In the genomic region with DNA sequence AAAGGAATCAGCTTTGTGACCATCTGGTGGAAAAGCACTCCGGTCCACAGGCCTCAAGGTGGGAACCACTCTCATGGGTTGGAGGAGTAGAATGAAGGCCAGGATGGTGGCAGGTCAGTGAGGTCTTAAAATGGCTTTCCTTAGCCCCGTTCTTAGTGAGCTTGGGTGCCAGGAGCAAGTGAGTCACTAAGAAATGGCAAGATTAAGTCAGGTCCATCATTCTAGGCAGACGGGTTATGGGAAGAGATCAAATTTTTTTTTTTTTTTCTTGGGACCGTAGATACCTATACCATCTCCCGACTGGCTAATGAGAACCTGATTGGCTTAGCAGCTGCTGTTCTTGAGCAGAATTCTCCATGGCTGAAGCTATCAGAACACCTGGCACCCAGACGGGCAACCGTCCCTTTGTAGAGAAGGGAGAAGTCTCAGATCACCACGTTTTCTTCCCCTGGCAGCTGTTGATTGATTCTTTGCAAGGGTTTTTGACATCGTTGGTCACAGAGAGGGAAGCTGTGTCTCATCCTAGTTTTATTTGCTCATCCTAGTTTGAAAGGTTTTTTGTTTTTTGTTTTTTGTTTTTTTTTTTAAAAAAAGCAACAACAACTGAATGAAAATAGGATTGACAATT, we compare ENCODE assay signal across 8 cellular contexts.
DNase-seq lines count a peak whose midpoint lies in the region; TF ChIP-seq lines count a peak whose summit lies in the region.
"Had no signal": no experiment of that assay in that cellular context is flagged by ENCODE, and none has a peak within 500 bp of the region (broad histone marks: within the 10 kb centered on the region; RNA-seq: fewer than 3 reads in every experiment).

No MANE protein-coding gene starts in this region.

- intact Hi-C loops in esophagus muscularis mucosa (cut with DNase I), result loop anchor here (5.0 kb wide), 2 partner anchors 62 to 197 kb away; no protein-coding TSS in a partner anchor
- intact Hi-C loops in spleen (cut with DNase I; ENCODE audit: low total_unique reads), result no loop called here

- no peaks in the 10 kb centered on the region for H4K20me1 ChIP-seq in smooth muscle cell (ENCODE audit: low read depth)

- TF ChIP-seq CTCF in esophagus muscularis mucosa (IDR thresholded peaks at IDR 0.05), result no peak
- TF ChIP-seq CTCF in smooth muscle cell (IDR thresholded peaks at IDR 0.05; ENCODE audit: borderline replicate concordance, insufficient read depth, poor library complexity, severe bottlenecking), result no peak
- TF ChIP-seq CTCF in spleen (IDR thresholded peaks at IDR 0.05 in 8 of 11, conservative IDR thresholded peaks at IDR 0.05 in 3 of 11), result no peak

- WGBS in esophagus muscularis mucosa, result 81% methylated on average over 9 of the region's 9 CpGs
- 71% methylated on average over 9 of the region's 9 CpGs for WGBS in smooth muscle cell (ENCODE audit: low lambda C conversion rate)
- WGBS in spleen, 5 donors, result 67 to 81% (median 71%) methylated on average over 9 of the region's 9 CpGs

- H3K27me3 ChIP-seq in esophagus muscularis mucosa (no peaks in the 10 kb centered on the region), smooth muscle cell (ENCODE audit: low read depth) (no peaks in the 10 kb centered on the region), spleen (replicated peaks in 1 of 7) (no peaks in the 10 kb centered on the region)

- H3K4me1 ChIP-seq in esophagus muscularis mucosa, result peaks cover 43 to 72% (median 51%) of the 10 kb centered on the region in 4 donors
- peaks cover 54% of the 10 kb centered on the region for H3K4me1 ChIP-seq in smooth muscle cell (ENCODE audit: low read depth)
- H3K4me1 ChIP-seq in spleen, result peaks cover 0 to 28% (median 9%) of the 10 kb centered on the region in 6 donors

- H2AFZ ChIP-seq in smooth muscle cell (ENCODE audit: low read depth), result no peak overlapping the region

- TF ChIP-seq POLR2A in esophagus muscularis mucosa (IDR thresholded peaks at IDR 0.05; ENCODE audit: low read depth) (no peak), spleen (IDR thresholded peaks at IDR 0.05) (no peak)

- H3K9ac ChIP-seq in smooth muscle cell (ENCODE audit: low read depth), result peak overlapping the region; percentile 86

- peak; percentile 65 for DNase-seq in LHCN-M2 (ENCODE audit: low read depth)
- peak; percentile 45 for DNase-seq in NCI-H82 treated with DMSO at 0.1 percent for 48 hours (lab: John Stamatoyannopoulos, UW; ENCODE audit: unreplicated experiment)
- DNase-seq in esophagus muscularis mucosa (ENCODE audit: extremely low spot score), result no peak
- DNase-seq in smooth muscle cell (lab: John Stamatoyannopoulos, UW; ENCODE audit: unreplicated experiment), result no peak
- no peak for DNase-seq in spleen
- no peak for DNase-seq in LoVo (ENCODE audit: low spot score)
- no peak for DNase-seq in NCI-H187 treated with DMSO at 0.1 percent for 48 hours (lab: John Stamatoyannopoulos, UW)
- DNase-seq: activated CD8-positive, alpha-beta memory T cell treated with anti-CD3 and anti-CD28 coated beads, Interleukin-2, amount 10 ng/mL, durations not matched to agents 7 days and 5 days had no signal

- H3K4me3 ChIP-seq in esophagus muscularis mucosa, result no peak overlapping the region
- H3K4me3 ChIP-seq in smooth muscle cell, result no peak overlapping the region
- no peak overlapping the region for H3K4me3 ChIP-seq in spleen

- TF ChIP-seq EP300 in esophagus muscularis mucosa (IDR thresholded peaks at IDR 0.05), result no peak

- H3K27ac ChIP-seq in esophagus muscularis mucosa (replicated peaks in 1 of 4) (peak overlapping the region; percentile 15 to 65 (median 54)), smooth muscle cell (ENCODE audit: low read depth) (peak overlapping the region; percentile 97), spleen (peak overlapping the region in 1 of 8 donors; percentile 43)

- peak overlapping the region; percentile 60 for H3K4me2 ChIP-seq in smooth muscle cell

- H3F3A ChIP-seq in smooth muscle cell (ENCODE audit: low read depth), result peaks cover 50% of the 10 kb centered on the region

- peaks cover 0 to 16% (median 0%) of the 10 kb centered on the region in 4 donors for H3K36me3 ChIP-seq in esophagus muscularis mucosa
- no peaks in the 10 kb centered on the region for H3K36me3 ChIP-seq in smooth muscle cell (ENCODE audit: low read depth)
- H3K36me3 ChIP-seq in spleen, result peaks cover 0 to 50% (median 11%) of the 10 kb centered on the region in 6 donors

- H3K79me2 ChIP-seq in smooth muscle cell (ENCODE audit: low read depth), result peaks cover 13% of the 10 kb centered on the region

- no peaks in the 10 kb centered on the region for H3K9me3 ChIP-seq in esophagus muscularis mucosa
- no peaks in the 10 kb centered on the region for H3K9me3 ChIP-seq in smooth muscle cell (replicated peaks; ENCODE audit: low read depth)
- H3K9me3 ChIP-seq in spleen, result no peaks in the 10 kb centered on the region

Comparison
In these comparisons a context has a peak if more than half of its experiments do, and no peak if none do; other contexts are left out.
1. DNase-seq: peak in LHCN-M2 (single experiment) and NCI-H82 treated with DMSO at 0.1 percent for 48 hours (single experiment); none in esophagus muscularis mucosa (single experiment), smooth muscle cell (single experiment), spleen (single experiment), LoVo (single experiment) and NCI-H187 treated with DMSO at 0.1 percent for 48 hours (single experiment).